ENCODE assay signal across 8 cellular contexts in the genomic region with DNA sequence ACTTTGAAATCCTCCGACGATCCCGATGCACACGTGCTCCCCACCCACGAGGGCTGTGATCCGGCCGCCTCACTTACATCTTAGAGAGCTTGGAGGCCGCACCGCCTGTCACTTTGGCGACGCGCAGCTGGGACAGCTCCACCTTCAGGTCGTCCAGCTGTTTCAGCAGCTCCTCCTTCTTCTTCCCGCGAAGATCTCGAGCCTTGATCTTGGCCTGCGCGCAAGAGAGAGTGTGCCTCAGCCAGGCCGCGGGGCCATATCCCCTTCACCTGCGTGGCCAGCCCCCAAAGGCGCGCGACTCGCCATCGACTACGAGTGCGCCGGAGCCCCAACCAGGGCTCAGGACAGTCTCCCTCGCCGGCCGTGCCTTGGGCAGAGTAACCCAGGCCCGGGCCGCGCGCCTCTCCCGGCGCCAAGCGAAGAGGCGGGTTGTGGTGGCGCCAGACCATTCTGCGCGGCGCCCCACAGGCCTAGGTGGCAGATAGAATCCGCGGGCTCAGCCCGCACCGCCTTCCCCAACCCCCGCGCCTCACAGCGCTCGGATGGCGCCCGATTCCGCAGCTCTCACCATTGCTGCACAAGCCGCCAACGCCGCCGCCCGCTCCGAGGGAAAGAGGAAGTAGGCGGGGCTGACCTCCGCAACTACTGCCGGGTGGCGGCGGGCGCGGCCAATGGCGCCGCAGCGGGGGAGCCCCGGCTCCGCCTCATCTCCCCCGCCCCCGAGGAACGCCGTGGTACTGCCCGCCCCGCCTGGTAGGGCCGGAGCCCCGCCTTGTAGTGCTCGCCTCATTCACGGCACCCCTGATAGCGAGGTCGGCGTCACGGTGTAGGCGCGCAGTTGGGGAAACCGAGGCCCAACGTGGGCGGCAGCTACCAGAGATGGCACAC. TPM values are rescaled to one million over a fixed set of nuclear protein-coding genes. Genes with fewer than 3 reads are reported as not detected.
DNase-seq lines count a peak whose midpoint lies in the region; ATAC-seq lines count a peak whose summit lies in the region.

A gene (plus strand): TSS at position 789 of the 888 bp plus-strand sequence. CDS start 7,161 bp downstream, outside the sequence.
A gene (minus strand): TSS at position 616 of the 888 bp plus-strand sequence. CDS start 45 bp downstream, at position 571.

- in situ Hi-C loops in Caki2 (cut with HindIII; ENCODE audit: low pct_unique_long_range_greater_than_20kb, low sequenced_read_pairs) = no loop called here

- H3K4me1 ChIP-seq in effector memory CD4-positive, alpha-beta T cell (ENCODE audit: control insufficient read depth, insufficient read depth, low read length, poor library complexity, severe bottlenecking) = peaks cover 14% of the 10 kb centered on the region
- peaks cover 24% of the 10 kb centered on the region for H3K4me1 ChIP-seq in mesenchymal stem cell (ENCODE audit: control insufficient read depth, insufficient read depth, low read depth, low read length)

- H2BK5ac ChIP-seq in mesenchymal stem cell (ENCODE audit: low read depth, low read length, poor library complexity, severe bottlenecking) = peak within 1 kb of the TSS; percentile 100

- H3K36me3 ChIP-seq in effector memory CD4-positive, alpha-beta T cell (ENCODE audit: control insufficient read depth, insufficient read depth, low read length) = peaks cover 44% of the 10 kb centered on the region
- H3K36me3 ChIP-seq in mesenchymal stem cell (ENCODE audit: control insufficient read depth in 1 of 2, insufficient read depth in 2 of 2, low read depth in 1 of 2, low read length in 2 of 2) = peaks cover 45 to 46% of the 10 kb centered on the region in 2 experiments

- peak; percentile 90 for DNase-seq in Caki2 (ENCODE audit: low read depth)
- peak; percentile 32 to 95 (median 89) for DNase-seq in HUDEP-2 (lab: John Stamatoyannopoulos, UW; ENCODE audit: unreplicated experiment in 76 of 76)
- DNase-seq in NOMO-1 treated with DMSO at 0.1 percent for 48 hours (lab: John Stamatoyannopoulos, UW; ENCODE audit: unreplicated experiment) = peak; percentile 93
- DNase-seq in activated CD8-positive, alpha-beta memory T cell treated with anti-CD3 and anti-CD28 coated beads for 4 hours (ENCODE audit: low read depth in 2 of 2) = peak; percentile 91 to 92
- DNase-seq in effector memory CD4-positive, alpha-beta T cell = peak; percentile 88 to 93 (median 92)
- peak; percentile 94 for DNase-seq in mesenchymal stem cell
- peak; percentile 94 for DNase-seq in stimulated activated CD8-positive, alpha-beta memory T cell treated with anti-CD3 and anti-CD28 coated beads, Interleukin-12 subunit alpha, Interleukin-12 subunit beta, amount 100 ng/mL, for 4 hours (ENCODE audit: low read depth)

- peak within 1 kb of the TSS; percentile 57 for H2AK5ac ChIP-seq in mesenchymal stem cell (ENCODE audit: low read length, severe bottlenecking)

- peak within 1 kb of the TSS; percentile 78 for H4K8ac ChIP-seq in mesenchymal stem cell (ENCODE audit: low read length)

- peak within 1 kb of the TSS; percentile 90 for H4K91ac ChIP-seq in mesenchymal stem cell (ENCODE audit: low read length)

- H3K9ac ChIP-seq in mesenchymal stem cell (ENCODE audit: low read length) = peak within 1 kb of the TSS; percentile 94

- peak within 1 kb of the TSS; percentile 48 to 90 for H3K14ac ChIP-seq in mesenchymal stem cell (ENCODE audit: low read length in 2 of 2)

- H3K4me3 ChIP-seq in effector memory CD4-positive, alpha-beta T cell (ENCODE audit: insufficient read depth, low read depth, low read length, poor library complexity, severe bottlenecking) = peak within 1 kb of the TSS; percentile 74
- H3K4me3 ChIP-seq in mesenchymal stem cell (ENCODE audit: insufficient read depth in 1 of 2, low read depth in 1 of 2, low read length in 2 of 2) = peak within 1 kb of the TSS; percentile 89 to 99

- no peaks in the 10 kb centered on the region for H3K9me3 ChIP-seq in effector memory CD4-positive, alpha-beta T cell (ENCODE audit: control insufficient read depth, low read length)
- H3K9me3 ChIP-seq in mesenchymal stem cell (ENCODE audit: control insufficient read depth, low read length) = no peaks in the 10 kb centered on the region

- H3K27me3 ChIP-seq in effector memory CD4-positive, alpha-beta T cell (replicated peaks; ENCODE audit: control insufficient read depth, insufficient read depth, low read length, poor library complexity, severe bottlenecking) = no peaks in the 10 kb centered on the region
- no peaks in the 10 kb centered on the region for H3K27me3 ChIP-seq in mesenchymal stem cell (ENCODE audit: control insufficient read depth in 1 of 2, insufficient read depth in 1 of 2, low read length in 2 of 2)

- H3K4me2 ChIP-seq in mesenchymal stem cell (ENCODE audit: low read length, poor library complexity, severe bottlenecking) = peak within 1 kb of the TSS; percentile 92

- peak within 1 kb of the TSS; percentile 69 to 97 for H3K18ac ChIP-seq in mesenchymal stem cell (ENCODE audit: low read depth in 1 of 2, low read length in 2 of 2)

- H3K27ac ChIP-seq in effector memory CD4-positive, alpha-beta T cell (ENCODE audit: insufficient read depth, low read length, poor library complexity, severe bottlenecking) = peak within 1 kb of the TSS; percentile 87
- peak within 1 kb of the TSS; percentile 61 for H3K27ac ChIP-seq in mesenchymal stem cell (ENCODE audit: low read length, poor library complexity, severe bottlenecking)

- peak; percentile 89 for ATAC-seq in GM21390 (IDR thresholded peaks at IDR 0.05; ENCODE audit: unreplicated experiment)

- peak within 1 kb of the TSS; percentile 93 for H2BK120ac ChIP-seq in mesenchymal stem cell (ENCODE audit: low read depth, low read length)

- H2BK15ac ChIP-seq in mesenchymal stem cell (ENCODE audit: low read depth, poor library complexity, severe bottlenecking) = peak within 1 kb of the TSS; percentile 32

- H3K4ac ChIP-seq in mesenchymal stem cell (ENCODE audit: low read depth in 1 of 2, low read length in 2 of 2) = peak within 1 kb of the TSS; percentile 75 to 97

- H3K23ac ChIP-seq in mesenchymal stem cell (ENCODE audit: low read length in 2 of 2) = peak within 1 kb of the TSS in 1 of 2 experiments; percentile 75

- WGBS in mesenchymal stem cell = under 1% methylated on average over 88 of the region's 92 CpGs

- H3K79me1 ChIP-seq in mesenchymal stem cell (replicated peaks; ENCODE audit: low read length, poor library complexity, severe bottlenecking) = peaks cover 8% of the 10 kb centered on the region

- H2BK12ac ChIP-seq in mesenchymal stem cell (ENCODE audit: low read length in 2 of 2) = peak within 1 kb of the TSS in 1 of 2 experiments; percentile 81

- H2AFZ ChIP-seq in mesenchymal stem cell (ENCODE audit: low read depth, low read length) = peak within 1 kb of the TSS; percentile 89

RNA-seq across cellular contexts. Expression of the first gene that starts in this region (rescaled TPM):
- 25.7 and 37.3 TPM in 2 replicates for total RNA-seq in Caki2 (2014; rRNA removed; shearing (Covaris generic); ENCODE audit: low replicate concordance)
- 42.5 TPM for polyA plus RNA-seq in mesenchymal stem cell (2013, experiment 1 of 2)
- polyA plus RNA-seq in mesenchymal stem cell (2013, experiment 2 of 2) = 42.7 TPM

RNA-seq across cellular contexts. Expression of the second gene that starts in this region (rescaled TPM):
- total RNA-seq in Caki2 (2014; rRNA removed; shearing (Covaris generic); ENCODE audit: low replicate concordance) = 1,626 and 1,845 TPM in 2 replicates
- polyA plus RNA-seq in mesenchymal stem cell (2013, experiment 1 of 2) = 4,023 TPM
- polyA plus RNA-seq in mesenchymal stem cell (2013, experiment 2 of 2) = 3,898 TPM

Comparison
In these comparisons a context has a peak if more than half of its experiments do, and no peak if none do; other contexts are left out.
1. Peak in every context shown above with its lines: DNase-seq, ATAC-seq, H3K4me3 ChIP-seq and H3K27ac ChIP-seq.